ENCODE assay signal across 25 cellular contexts in the genomic region with DNA sequence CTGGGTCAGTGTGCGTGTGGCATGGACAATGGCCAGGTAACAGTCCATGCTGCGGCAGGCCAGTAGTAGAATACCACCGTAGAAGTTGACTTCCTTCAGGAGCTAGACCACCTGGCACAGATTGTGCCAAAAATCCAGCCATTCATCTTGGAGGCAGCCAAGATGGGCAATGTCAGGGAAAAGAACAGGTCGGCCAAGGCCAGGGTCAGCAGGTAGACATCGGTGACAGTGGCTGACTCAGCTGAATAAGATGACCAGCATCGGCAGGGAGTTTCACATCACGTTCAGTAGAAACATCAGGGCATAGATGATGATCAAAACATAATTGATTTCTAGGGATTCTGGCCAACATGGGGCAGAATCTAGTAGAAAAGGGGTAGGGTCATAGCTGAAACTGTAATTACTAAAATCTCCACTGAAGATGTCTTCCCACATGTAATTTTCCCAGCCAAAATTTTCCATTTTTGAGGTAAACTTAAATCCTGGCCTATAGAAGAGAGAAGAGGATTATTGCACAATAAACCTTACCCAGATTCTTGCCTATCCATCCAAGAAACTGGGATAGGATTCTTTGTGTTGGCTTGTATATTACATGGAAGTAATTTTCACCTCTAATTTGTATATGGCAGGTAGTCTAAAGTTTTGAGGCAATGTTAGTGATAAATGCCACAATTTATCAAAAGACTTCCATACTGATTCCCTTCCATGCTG. TPM values are rescaled to one million over a fixed set of nuclear protein-coding genes. Genes with fewer than 3 reads are reported as not detected.
DNase-seq lines count a peak whose midpoint lies in the region; ATAC-seq, FAIRE-seq and TF ChIP-seq lines count a peak whose summit lies in the region.
"Had no signal": no experiment of that assay in that cellular context is flagged by ENCODE, and none has a peak within 500 bp of the region (broad histone marks: within the 10 kb centered on the region; RNA-seq: fewer than 3 reads in every experiment).

No MANE protein-coding gene starts in this region.

- FAIRE-seq in GM12891 (lab: Jason Lieb, UNC), result no peak
- FAIRE-seq: A549, D721Med, GM12892, H54 had no signal

- no peak for TF ChIP-seq POLR2A in IMR-90 (IDR thresholded peaks at IDR 0.05; ENCODE audit: low read depth, low read length)
- no peak for TF ChIP-seq POLR2A in esophagus muscularis mucosa (IDR thresholded peaks at IDR 0.05; ENCODE audit: low read depth)
- TF ChIP-seq POLR2A in GM12891 (IDR thresholded peaks at IDR 0.05; ENCODE audit: low read depth, low read length), result no peak

- H3K14ac ChIP-seq in IMR-90 (replicated peaks; ENCODE audit: low read depth, low read length) (no peak overlapping the region), trophoblast cell (ENCODE audit: low read length) (no peak overlapping the region)

- no peak overlapping the region for H2AK9ac ChIP-seq in IMR-90 (replicated peaks; ENCODE audit: low read depth, low read length, poor library complexity)

- POLR2A ChIA-PET in IMR-90 (lab: Charles Lee; ENCODE audit: unreplicated experiment), result no interaction called here

- ATAC-seq in IMR-90 (ENCODE audit: low read depth), result no peak
- ATAC-seq: A549 had no signal

- H3K18ac ChIP-seq in IMR-90 (ENCODE audit: low read depth, low read length) (no peak overlapping the region), trophoblast cell (ENCODE audit: low read length) (no peak overlapping the region)

- DNase-seq in AG20443 (ENCODE audit: low spot score) (peak; percentile 1), IMR-90 (no peak), esophagus muscularis mucosa (ENCODE audit: extremely low spot score) (peak; percentile 62), trophoblast cell (no peak), GM12891 (ENCODE audit: insufficient read length, low spot score) (no peak), NCI-H187 treated with DMSO at 0.1 percent for 48 hours (lab: John Stamatoyannopoulos, UW) (no peak)
- DNase-seq in activated CD4-positive, alpha-beta T cell treated with anti-CD3 and anti-CD28 coated beads for 4 hours, result no peak
- DNase-seq: 8988T; ACHN; C1 segment of cervical spinal cord; CD4-positive, CD25-positive, alpha-beta regulatory T cell; CD8-positive, alpha-beta memory T cell; DMS 273 treated with DMSO at 0.1 percent for 48 hours; DMS79; GF-D8; GOT3; HFFc6 had no signal

- no peak overlapping the region for H3K56ac ChIP-seq in IMR-90 (ENCODE audit: extremely low read depth, insufficient read depth, low read length)

- H3K79me1 ChIP-seq in IMR-90 (ENCODE audit: low read depth in 1 of 2, low read length in 2 of 2), result no peaks in the 10 kb centered on the region
- H3K79me1 ChIP-seq in trophoblast cell (ENCODE audit: low read length), result no peaks in the 10 kb centered on the region

- H2AFZ ChIP-seq in IMR-90 (replicated peaks; ENCODE audit: low read length, poor library complexity) (no peak overlapping the region), trophoblast cell (ENCODE audit: insufficient read depth, low read length, poor library complexity) (no peak overlapping the region)

- H3K36me3 ChIP-seq in IMR-90 (ENCODE audit: control insufficient read depth, insufficient read depth, low read length), result no peaks in the 10 kb centered on the region
- no peaks in the 10 kb centered on the region for H3K36me3 ChIP-seq in esophagus muscularis mucosa
- no peaks in the 10 kb centered on the region for H3K36me3 ChIP-seq in trophoblast cell (ENCODE audit: control insufficient read depth in 1 of 2, insufficient read depth in 2 of 2, low read length in 2 of 2)
- H3K36me3 ChIP-seq: HAP-1 had no signal

- intact Hi-C loops in IMR-90 (cut with micrococcal nuclease), result no loop called here
- intact Hi-C loops in esophagus muscularis mucosa (cut with DNase I), result no loop called here

- H3K4ac ChIP-seq in IMR-90 (ENCODE audit: low read depth, low read length) (no peak overlapping the region), trophoblast cell (ENCODE audit: low read depth, low read length) (no peak overlapping the region)

- H3K23ac ChIP-seq in IMR-90 (ENCODE audit: low read depth, low read length), result no peak overlapping the region
- H3K23ac ChIP-seq in trophoblast cell (ENCODE audit: low read length), result no peak overlapping the region

- H4K12ac ChIP-seq in trophoblast cell (ENCODE audit: low read depth, low read length), result no peak overlapping the region

- no TSS peak for BruUV-seq in IMR-90 (replicated peaks; lab: Mats Ljungman, UMichigan)

- H3K9me3 ChIP-seq in IMR-90 (ENCODE audit: control insufficient read depth, insufficient read depth, low read length) (no peaks in the 10 kb centered on the region), esophagus muscularis mucosa (no peaks in the 10 kb centered on the region), trophoblast cell (ENCODE audit: insufficient read depth, low read depth, low read length) (peaks cover 2% of the 10 kb centered on the region)
- H3K9me3 ChIP-seq: A549, HAP-1 had no signal

- 90% methylated on average over 7 of the region's 7 CpGs; no CpG with 5 or more reads in 1 of the 2 experiments for WGBS in IMR-90 (ENCODE audit: extremely low coverage in 2 of 2, insufficient read length in 1 of 2), 2 experiments
- WGBS in esophagus muscularis mucosa, result 96% methylated on average over 7 of the region's 7 CpGs
- no CpG with 5 or more reads among the region's 7 CpGs for WGBS in trophoblast cell (ENCODE audit: extremely low coverage, insufficient coverage, insufficient read length)

- no peak overlapping the region for H3K4me2 ChIP-seq in IMR-90 (ENCODE audit: low read depth, low read length)
- no peak overlapping the region for H3K4me2 ChIP-seq in trophoblast cell (ENCODE audit: low read length)
- H3K4me2 ChIP-seq: A549 had no signal

- no peaks in the 10 kb centered on the region for H3K9me1 ChIP-seq in IMR-90 (ENCODE audit: insufficient read depth, low read length)

- no peak for TF ChIP-seq RAD21 in IMR-90 (IDR thresholded peaks at IDR 0.05; ENCODE audit: low read length)

- in situ Hi-C loops in IMR-90 (cut with MboI; ENCODE audit: low sequenced_read_pairs), result no loop called here

- H3K79me2 ChIP-seq in trophoblast cell (ENCODE audit: control insufficient read depth, insufficient read depth, low read length, poor library complexity), result no peaks in the 10 kb centered on the region

- H2BK12ac ChIP-seq in trophoblast cell (ENCODE audit: low read length), result no peak overlapping the region

- H2BK120ac ChIP-seq in IMR-90 (ENCODE audit: low read depth, low read length) (no peak overlapping the region), trophoblast cell (ENCODE audit: insufficient read depth, low read length, poor library complexity) (no peak overlapping the region)

- H3K27me3 ChIP-seq in IMR-90 (ENCODE audit: control insufficient read depth, insufficient read depth, low read length) (peaks cover 74% of the 10 kb centered on the region), esophagus muscularis mucosa (peaks cover 0 to 7% (median 0%) of the 10 kb centered on the region in 4 donors), trophoblast cell (ENCODE audit: insufficient read depth, low read length) (no peaks in the 10 kb centered on the region)

- TF ChIP-seq CTCF in IMR-90 (conservative IDR thresholded peaks at IDR 0.05; ENCODE audit: low read depth, low read length) (no peak), esophagus muscularis mucosa (IDR thresholded peaks at IDR 0.05) (no peak)

- no peak overlapping the region for H2BK20ac ChIP-seq in IMR-90 (ENCODE audit: low read depth, low read length)

- dilution Hi-C loops in IMR-90 (cut with HindIII; ENCODE audit: low sequenced_read_pairs, unreplicated experiment), result no loop called here

- H4K5ac ChIP-seq in IMR-90 (ENCODE audit: low read depth, low read length), result no peak overlapping the region

- H3K27ac ChIP-seq in IMR-90 (ENCODE audit: insufficient read depth, low read length), result no peak overlapping the region
- H3K27ac ChIP-seq in esophagus muscularis mucosa (replicated peaks in 1 of 4), result no peak overlapping the region
- no peak overlapping the region for H3K27ac ChIP-seq in trophoblast cell (ENCODE audit: low read depth, low read length)
- H3K27ac ChIP-seq: A549 had no signal

- CTCF ChIA-PET in IMR-90 (lab: Yijun Ruan, JAX), result no interaction called here

- no peak for TF ChIP-seq EP300 in esophagus muscularis mucosa (IDR thresholded peaks at IDR 0.05)

- H3K4me3 ChIP-seq in IMR-90 (ENCODE audit: insufficient read depth, low read depth, low read length), result no peak overlapping the region
- H3K4me3 ChIP-seq in esophagus muscularis mucosa, result no peak overlapping the region
- H3K4me3 ChIP-seq in trophoblast cell (ENCODE audit: low read depth, low read length), result peak overlapping the region; percentile 43
- H3K4me3 ChIP-seq: A549, HAP-1 had no signal

- H4K8ac ChIP-seq in IMR-90 (ENCODE audit: low read depth in 2 of 2, low read length in 2 of 2), result no peak overlapping the region
- H4K8ac ChIP-seq in trophoblast cell (ENCODE audit: low read depth, low read length), result no peak overlapping the region

- H3K4me1 ChIP-seq in IMR-90 (ENCODE audit: control insufficient read depth, insufficient read depth, low read length) (no peaks in the 10 kb centered on the region), esophagus muscularis mucosa (no peaks in the 10 kb centered on the region), trophoblast cell (ENCODE audit: control insufficient read depth in 1 of 2, insufficient read depth in 2 of 2, low read length in 2 of 2) (no peaks in the 10 kb centered on the region)
- H3K4me1 ChIP-seq: A549, HAP-1 had no signal

- H2BK15ac ChIP-seq in IMR-90 (ENCODE audit: low read depth, low read length), result no peak overlapping the region

- no peak overlapping the region for H3K9ac ChIP-seq in IMR-90 (ENCODE audit: low read depth, low read length)
- no peak overlapping the region for H3K9ac ChIP-seq in trophoblast cell (ENCODE audit: low read length)

- H4K91ac ChIP-seq in IMR-90 (ENCODE audit: insufficient read depth, low read depth, low read length) (no peak overlapping the region), trophoblast cell (ENCODE audit: low read depth, low read length) (no peak overlapping the region)

- H2BK5ac ChIP-seq in IMR-90 (ENCODE audit: low read depth, low read length, poor library complexity, severe bottlenecking) (no peak overlapping the region), trophoblast cell (ENCODE audit: low read depth, low read length, poor library complexity) (no peak overlapping the region)

- no peaks in the 10 kb centered on the region for H4K20me1 ChIP-seq in IMR-90 (ENCODE audit: insufficient read depth, low read length)

- H2AK5ac ChIP-seq in IMR-90 (ENCODE audit: low read depth, low read length) (no peak overlapping the region), trophoblast cell (ENCODE audit: low read length) (no peak overlapping the region)

RNA-seq across cellular contexts. Expression of a gene that starts 7.9 kb away (rescaled TPM):
- total RNA-seq in IMR-90 (2012; rRNA removed) (not detected in 2 replicates), esophagus muscularis mucosa (under 1 TPM in 1 of 4 donors, not detected in 3; 0.11 TPM)
- polyA plus RNA-seq in IMR-90 (2012; rRNA removed), result not detected in 2 replicates
- not detected in 2 replicates for polyA plus RNA-seq in IMR-90 (2012; cell fraction: cytosol; rRNA removed)
- not detected in 2 replicates for polyA plus RNA-seq in IMR-90 (2012; cell fraction: nucleus; rRNA removed; ENCODE audit: low replicate concordance)
- not detected in 2 replicates for polyA plus RNA-seq in trophoblast cell (2013)
- polyA plus RNA-seq in GM12891 (2012; ENCODE audit: low read depth, missing spikeins), result 6.0 TPM
- total RNA-seq: CD8-positive, alpha-beta memory T cell; Daoy; G401; HFFc6 had no signal
- polyA plus RNA-seq: BJ; CD8-positive, alpha-beta memory T cell had no signal

RNA-seq across cellular contexts. Expression of a gene that starts 58.3 kb away (rescaled TPM):
- total RNA-seq in IMR-90 (2012; rRNA removed) (41.9 and 45.2 TPM in 2 replicates), esophagus muscularis mucosa (1,000 to 10,000 TPM; 1,001 to 2,170 (median 1,411) TPM)
- 40.3 and 41.1 TPM in 2 replicates for polyA plus RNA-seq in IMR-90 (2012; rRNA removed)
- 17.3 and 23.8 TPM in 2 replicates for polyA plus RNA-seq in IMR-90 (2012; cell fraction: cytosol; rRNA removed)
- polyA plus RNA-seq in IMR-90 (2012; cell fraction: nucleus; rRNA removed; ENCODE audit: low replicate concordance), result 68.3 and 71.1 TPM in 2 replicates
- 1.5 and 2.0 TPM in 2 replicates for polyA plus RNA-seq in trophoblast cell (2013)
- polyA plus RNA-seq in GM12891 (2012; ENCODE audit: low read depth, missing spikeins), result 1.7 TPM
- total RNA-seq: G401 had no signal
- polyA plus RNA-seq: CD4-positive, CD25-positive, alpha-beta regulatory T cell; CD8-positive, alpha-beta memory T cell had no signal

Comparison
In these comparisons a context has a peak if more than half of its experiments do, and no peak if none do; other contexts are left out.
1. DNase-seq: peak in AG20443 (single experiment) and esophagus muscularis mucosa (single experiment); none in IMR-90 (single experiment), trophoblast cell (0 of 2), activated CD4-positive, alpha-beta T cell treated with anti-CD3 and anti-CD28 coated beads for 4 hours (0 of 2), GM12891 (single experiment) and NCI-H187 treated with DMSO at 0.1 percent for 48 hours (single experiment).
2. RNA of a gene that starts 58.3 kb away (total RNA-seq): 1,001 to 2,170 TPM in esophagus muscularis mucosa; 41.9 to 45.2 TPM in IMR-90; every median in the first group is over 10 times any median in the second.